Comparison of ENCODE assay signal across 8 cellular contexts in the genomic region with DNA sequence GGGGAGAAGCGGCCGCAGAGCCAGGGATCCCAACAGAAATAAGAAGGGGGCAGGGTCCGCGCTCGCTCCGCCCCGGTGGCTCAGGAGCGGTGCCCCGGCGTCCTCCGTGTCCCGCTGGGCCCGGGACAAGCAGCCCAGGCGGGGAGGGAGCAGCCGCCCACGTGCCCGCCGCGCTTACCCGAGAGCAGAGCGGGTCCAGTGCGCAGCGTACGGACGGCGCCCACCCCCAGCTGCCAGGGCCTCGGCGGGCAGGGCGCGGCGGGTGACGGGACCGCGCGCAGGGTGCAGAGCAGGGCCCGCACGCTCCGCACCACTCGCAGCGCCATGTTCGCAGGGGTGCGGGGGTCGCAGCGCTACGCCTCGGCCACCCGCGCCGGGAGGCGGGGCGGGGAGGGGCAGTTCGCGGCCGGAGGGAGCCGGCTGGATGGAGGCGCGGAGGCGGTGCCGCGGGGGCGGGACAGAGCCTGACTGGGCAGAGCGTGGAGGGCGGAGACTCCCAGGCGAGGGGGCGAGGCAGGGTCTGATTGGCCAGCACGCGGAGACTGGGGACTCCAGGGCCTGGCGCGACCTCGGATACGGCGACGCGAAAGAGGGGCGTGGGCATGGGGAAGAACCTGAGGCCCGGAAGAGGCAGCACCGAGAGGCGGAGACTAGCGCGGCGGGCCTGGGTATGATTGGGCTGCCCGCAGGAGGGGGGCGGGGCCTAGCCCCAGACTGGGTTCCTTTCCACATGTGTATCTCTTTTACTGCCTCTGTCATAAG. TPM values are rescaled to one million over a fixed set of nuclear protein-coding genes. Genes with fewer than 3 reads are reported as not detected.
DNase-seq lines count a peak whose midpoint lies in the region; ATAC-seq and TF ChIP-seq lines count a peak whose summit lies in the region.

TSS of gene GCSH (minus strand) at position 443 of the 762 bp plus-strand sequence. CDS start at position 326, 117 bp downstream.

- CTCF ChIA-PET in AG04450 (lab: Charles Lee): interaction anchor here (1.4 kb wide), 1 partner anchor 109 kb away, joined by 9 read pairs; no protein-coding TSS in a partner anchor

- TF ChIP-seq POLR2A in GM18951 (IDR thresholded peaks at IDR 0.05; ENCODE audit: extremely low read depth, insufficient read depth, insufficient read length): peak; percentile 54

- in situ Hi-C loops in GM18951 (cut with MboI; ENCODE audit: low sequenced_read_pairs, unreplicated experiment): no loop called here

- no peak for TF ChIP-seq CTCF in AG04450 (IDR thresholded peaks at IDR 0.05; ENCODE audit: low read depth, low read length)

- peak within 1 kb of the TSS; percentile 73 for H3K4me3 ChIP-seq in AG04450 (ENCODE audit: low read depth, low read length)

- H3K27me3 ChIP-seq in AG04450 (ENCODE audit: control insufficient read depth, insufficient read depth, low read length): no peaks in the 10 kb centered on the region

- POLR2A ChIA-PET in AG04450 (lab: Yijun Ruan, JAX): no interaction called here

- peak; percentile 96 for DNase-seq in AG04450 (ENCODE audit: low read depth, low spot score)
- peak; percentile 97 for DNase-seq in NCI-H345 (lab: John Stamatoyannopoulos, UW)
- peak; percentile 96 for DNase-seq in activated CD4-positive, CD25-positive, alpha-beta regulatory T cell treated with anti-CD3 and anti-CD28 coated beads, Interleukin-2, amount 50 U/mL, for 16 hours (ENCODE audit: low read depth, low spot score)
- DNase-seq in cerebellar cortex (ENCODE audit: low spot score): peak; percentile 99
- DNase-seq in iris pigment epithelial cell (ENCODE audit: low read depth): peak; percentile 100
- DNase-seq in stimulated activated CD4-positive, alpha-beta T cell treated with anti-CD3 and anti-CD28 coated beads, Interleukin-12 subunit alpha, Interleukin-12 subunit beta, amount 100 ng/mL, for 24 hours (ENCODE audit: low read depth in 2 of 2): peak; percentile 93 to 97

- no peak within 1 kb of the TSS for H3K27ac ChIP-seq in AG04450 (ENCODE audit: low read depth, low read length)

- no peaks in the 10 kb centered on the region; the same call in 1 of the 2 replicates for H3K9me3 ChIP-seq in AG04450 (ENCODE audit: control insufficient read depth, insufficient read depth, low read length)

- peak; percentile 99 for ATAC-seq in HG03196 (IDR thresholded peaks at IDR 0.05; ENCODE audit: unreplicated experiment)

RNA-seq across cellular contexts. Expression of gene GCSH, which starts in this region (rescaled TPM):
- 16.1 and 26.7 TPM in 2 replicates for polyA plus RNA-seq in AG04450 (2011; rRNA removed)
- polyA minus RNA-seq in AG04450 (2011; rRNA and poly(A)+ RNA removed): 2.0 and 5.6 TPM in 2 replicates
